7 cellular contexts compared by ENCODE assay signal in genomic region chr2:76318848-76319247, GRCh38.
"Had no signal": no experiment of that assay in that cellular context is flagged by ENCODE, and none has a peak within 500 bp of the region (broad histone marks: within the 10 kb centered on the region; RNA-seq: fewer than 3 reads in every experiment).

No MANE protein-coding gene starts in this region.

- H3K9ac ChIP-seq: KMS-11 had no signal

- H3K4me2 ChIP-seq: GM23338, KMS-11 had no signal

- H3K27ac ChIP-seq: HL-60, KMS-11 had no signal

- DNase-seq: H9, HCEC 1CT, KBM-7 had no signal

- H3K4me3 ChIP-seq: GM23338 had no signal

- ATAC-seq: GM23338, HepG2 had no signal
